16 cellular contexts compared by ENCODE assay signal in the genomic region with DNA sequence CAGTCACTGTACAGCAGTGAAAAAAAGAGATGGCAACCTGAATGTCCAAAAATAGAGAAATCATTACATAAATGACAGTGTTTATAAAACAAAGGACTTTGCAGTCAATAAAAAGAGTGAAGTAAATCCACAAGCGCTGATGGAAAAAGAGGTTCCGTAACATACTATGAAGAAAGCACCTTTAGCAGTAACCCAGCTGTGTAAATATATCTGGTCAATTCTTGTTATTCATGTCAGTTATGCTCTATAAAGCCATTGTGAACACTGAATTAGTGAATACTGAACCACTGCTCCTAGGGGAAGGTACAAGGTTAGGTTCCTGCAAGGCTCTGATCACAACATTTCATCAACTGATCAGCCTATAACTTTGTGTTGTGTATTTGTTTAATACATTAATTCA. TPM values are rescaled to one million over a fixed set of nuclear protein-coding genes. Genes with fewer than 3 reads are reported as not detected.
A peak's percentile ranks its signal among the peaks of the same experiment; 100 is the strongest.
DNase-seq lines count a peak whose midpoint lies in the region; ATAC-seq and TF ChIP-seq lines count a peak whose summit lies in the region.
"Had no signal": no experiment of that assay in that cellular context is flagged by ENCODE, and none has a peak within 500 bp of the region (broad histone marks: within the 10 kb centered on the region; RNA-seq: fewer than 3 reads in every experiment).

No MANE protein-coding gene starts in this region.

- no peak for TF ChIP-seq CTCF in mucosa of descending colon (IDR thresholded peaks at IDR 0.05)

- peaks cover 38% of the 10 kb centered on the region for H3K4me1 ChIP-seq in mucosa of descending colon (ENCODE audit: low read depth)

- H3K4me3 ChIP-seq in mucosa of descending colon: no peak overlapping the region
- H3K4me3 ChIP-seq: MG63 had no signal

- no peaks in the 10 kb centered on the region for H3K36me3 ChIP-seq in mucosa of descending colon (ENCODE audit: low read depth)
- H3K36me3 ChIP-seq: MG63 had no signal

- peak; percentile 52 for ATAC-seq in mucosa of descending colon
- ATAC-seq in HG03520 (IDR thresholded peaks at IDR 0.05; ENCODE audit: unreplicated experiment): no peak
- ATAC-seq: T-cell had no signal

- no peaks in the 10 kb centered on the region for H3K9me3 ChIP-seq in mucosa of descending colon
- H3K9me3 ChIP-seq: MG63 had no signal

- peak; percentile 16 for DNase-seq in NCI-H2107 treated with DMSO at 0.1 percent for 48 hours (lab: John Stamatoyannopoulos, UW; ENCODE audit: unreplicated experiment)
- DNase-seq in NCI-H2107 (lab: John Stamatoyannopoulos, UW): no peak
- DNase-seq in DMS53 (lab: John Stamatoyannopoulos, UW): peak; percentile 79
- DNase-seq in SHP77 (lab: John Stamatoyannopoulos, UW): peak; percentile 15 to 16
- no peak for DNase-seq in mucosa of descending colon
- DNase-seq in activated gamma-delta T cell (lab: John Stamatoyannopoulos, UW): no peak
- DNase-seq in ACHN: no peak
- DNase-seq: CD4-positive, alpha-beta memory T cell; H7; MG63; NCI-H1105 treated with DMSO at 0.1 percent for 48 hours; NCI-H446 treated with DMSO at 0.1 percent for 48 hours; NK-92 treated with Interleukin-12 subunit alpha and Interleukin-12 subunit beta, amount 100 ng/mL, for 24 hours; OCI-M1; T-cell had no signal

- in situ Hi-C loops in ACHN (cut with HindIII; ENCODE audit: low pct_ligation_motif_present, low pct_unique_long_range_greater_than_20kb, low sequenced_read_pairs): no loop called here

- intact Hi-C loops in mucosa of descending colon (cut with DNase I, micrococcal nuclease): no loop called here

RNA-seq across cellular contexts. Expression of a gene that starts 39.5 kb away (rescaled TPM):
- total RNA-seq in mucosa of descending colon: 10 to 100 TPM in 2 of 3 donors, 1 to 10 TPM in 1; 8.7 to 32.7 (median 25.0) TPM
- total RNA-seq: CD4-positive, alpha-beta memory T cell had no signal

RNA-seq across cellular contexts. Expression of a gene that starts 43.6 kb away (rescaled TPM):
- total RNA-seq in mucosa of descending colon: not detected
- total RNA-seq: CD4-positive, alpha-beta memory T cell; T-cell had no signal

Comparison
In these comparisons a context has a peak if more than half of its experiments do, and no peak if none do; other contexts are left out.
1. DNase-seq: peak in NCI-H2107 treated with DMSO at 0.1 percent for 48 hours (single experiment), DMS53 (single experiment) and SHP77 (2 of 2); none in NCI-H2107 (single experiment), mucosa of descending colon (0 of 3), activated gamma-delta T cell (single experiment) and ACHN (single experiment).